8 cellular contexts compared by ENCODE assay signal in the genomic region with DNA sequence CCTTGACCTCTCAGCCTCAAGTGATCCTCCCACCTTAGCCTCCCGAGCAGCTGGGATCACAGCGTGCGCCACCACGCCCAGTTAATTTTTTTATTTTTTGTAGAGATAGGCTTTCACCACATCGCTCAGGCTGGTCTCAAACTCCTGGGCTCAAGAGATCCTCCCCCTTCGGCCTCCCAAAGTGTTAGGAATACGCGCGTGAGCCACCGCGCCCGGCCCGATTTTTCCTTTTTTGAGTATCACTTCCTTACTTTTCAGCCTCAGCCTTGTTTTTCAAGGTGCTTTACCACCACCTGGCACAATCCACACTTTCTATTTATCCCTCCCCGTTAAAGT. TPM values are rescaled to one million over a fixed set of nuclear protein-coding genes. Genes with fewer than 3 reads are reported as not detected.
DNase-seq lines count a peak whose midpoint lies in the region; ATAC-seq and TF ChIP-seq lines count a peak whose summit lies in the region.

No MANE protein-coding gene starts in this region.

- no peak for ATAC-seq in SK-N-SH treated with all-trans-retinoic acid at 6 μM for 48 hours
- no peak for ATAC-seq in activated T-helper 17 cell treated with anti-CD3 and anti-CD28 coated beads, Interleukin-2, amount 50 U/mL, for 72 hours (replicated peaks)
- ATAC-seq in GM18907 (IDR thresholded peaks at IDR 0.05; ENCODE audit: unreplicated experiment) = no peak

- H3K4me3 Mint-ChIP-seq in activated T-helper 17 cell treated with anti-CD3 and anti-CD28 coated beads, Interleukin-2, amount 50 U/mL, for 72 hours = peak overlapping the region; percentile 97

- POLR2A ChIA-PET in SK-N-SH (lab: Yijun Ruan, JAX) = no interaction called here

- H3K36me3 Mint-ChIP-seq in activated T-helper 17 cell treated with anti-CD3 and anti-CD28 coated beads, Interleukin-2, amount 50 U/mL, for 72 hours (ENCODE audit: low read depth) = peaks cover 39% of the 10 kb centered on the region

- no peaks in the 10 kb centered on the region for H4K20me1 ChIP-seq in SK-N-SH (ENCODE audit: insufficient read depth)

- DNase-seq in SK-N-SH (no peak), nucleus accumbens (lab: John Stamatoyannopoulos, UW) (no peak), GOT3 (lab: John Stamatoyannopoulos, UW) (no peak)

- peak overlapping the region; percentile 82 for H3K4me2 ChIP-seq in SK-N-SH

- no peak overlapping the region for H3K27ac ChIP-seq in SK-N-SH (ENCODE audit: low read depth in 2 of 2, low read length in 1 of 2)
- H3K27ac ChIP-seq in iPS-20b (ENCODE audit: low read length) = no peak overlapping the region
- H3K27ac ChIP-seq in stomach smooth muscle (ENCODE audit: low read length) = no peak overlapping the region

- H3K36me3 ChIP-seq in SK-N-SH (replicated peaks in 1 of 2; ENCODE audit: control insufficient read depth in 1 of 2, insufficient read depth in 2 of 2, low read length in 1 of 2) = no peaks in the 10 kb centered on the region
- no peaks in the 10 kb centered on the region for H3K36me3 ChIP-seq in iPS-20b (ENCODE audit: insufficient read depth, low read depth, low read length)
- no peaks in the 10 kb centered on the region for H3K36me3 ChIP-seq in stomach smooth muscle (ENCODE audit: control insufficient read depth in 2 of 2, insufficient read depth in 2 of 2, low read length in 2 of 2)

- H3F3A ChIP-seq in SK-N-SH (replicated peaks; ENCODE audit: insufficient read depth) = no peaks in the 10 kb centered on the region

- H3K4me1 ChIP-seq in SK-N-SH (ENCODE audit: control insufficient read depth in 1 of 2, insufficient read depth in 2 of 2, low read depth in 1 of 2, low read length in 1 of 2) = peaks cover 0 to 5% of the 10 kb centered on the region in 2 experiments; a peak in 1 of 4 replicates
- H3K4me1 ChIP-seq in iPS-20b (ENCODE audit: insufficient read depth, low read length) = 0 out of 2 replicates have a peak, but pooled peaks cover 2% of the 10 kb centered on the region
- H3K4me1 ChIP-seq in stomach smooth muscle (ENCODE audit: control insufficient read depth, insufficient read depth, low read length) = peaks cover 12% of the 10 kb centered on the region

- WGBS in SK-N-SH (ENCODE audit: low lambda C conversion rate) = 11% methylated on average over 14 of the region's 14 CpGs

- H3K9me2 ChIP-seq in SK-N-SH = no peaks in the 10 kb centered on the region

- H3K4me3 ChIP-seq in SK-N-SH (ENCODE audit: low read depth in 2 of 2, low read length in 1 of 2) = peak overlapping the region; percentile 53 to 64; a peak in 3 of 4 replicates
- peak overlapping the region; percentile 80 for H3K4me3 ChIP-seq in iPS-20b (ENCODE audit: low read length)
- H3K4me3 ChIP-seq in stomach smooth muscle (ENCODE audit: low read length in 2 of 2) = peak overlapping the region; percentile 65 to 81

- no peaks in the 10 kb centered on the region for H3K9me3 Mint-ChIP-seq in activated T-helper 17 cell treated with anti-CD3 and anti-CD28 coated beads, Interleukin-2, amount 50 U/mL, for 72 hours

- H2AFZ ChIP-seq in SK-N-SH (ENCODE audit: low read depth) = peak overlapping the region; percentile 72; the same call in 1 of the 2 replicates

- H3K9me3 ChIP-seq in SK-N-SH (no peaks in the 10 kb centered on the region), iPS-20b (ENCODE audit: insufficient read depth, low read depth, low read length) (no peaks in the 10 kb centered on the region), stomach smooth muscle (ENCODE audit: control insufficient read depth in 2 of 2, low read length in 2 of 2) (no peaks in the 10 kb centered on the region)

- H3K27me3 ChIP-seq in SK-N-SH (ENCODE audit: insufficient read depth) (peaks cover 57% of the 10 kb centered on the region), iPS-20b (ENCODE audit: insufficient read depth, low read length) (peaks cover 63% of the 10 kb centered on the region), stomach smooth muscle (ENCODE audit: control insufficient read depth in 1 of 2, insufficient read depth in 2 of 2, low read length in 2 of 2) (peaks cover 3 to 10% of the 10 kb centered on the region in 2 donors)

- H3K79me2 ChIP-seq in SK-N-SH (ENCODE audit: insufficient read depth) = no peaks in the 10 kb centered on the region

- TF ChIP-seq CTCF in SK-N-SH (IDR thresholded peaks at IDR 0.05) = no peak

- CTCF ChIA-PET in SK-N-SH (lab: Yijun Ruan, JAX) = no interaction called here

- TF ChIP-seq EP300 in SK-N-SH (IDR thresholded peaks at IDR 0.05; ENCODE audit: borderline replicate concordance in 1 of 2, low read depth in 1 of 2, low read length in 1 of 2) = no peak

- H3K27me3 Mint-ChIP-seq in activated T-helper 17 cell treated with anti-CD3 and anti-CD28 coated beads, Interleukin-2, amount 50 U/mL, for 72 hours = no peaks in the 10 kb centered on the region

- H3K4me1 Mint-ChIP-seq in activated T-helper 17 cell treated with anti-CD3 and anti-CD28 coated beads, Interleukin-2, amount 50 U/mL, for 72 hours = peaks cover 29% of the 10 kb centered on the region

- H3K9ac ChIP-seq in SK-N-SH (no peak overlapping the region), iPS-20b (ENCODE audit: low read depth, low read length) (no peak overlapping the region), stomach smooth muscle (ENCODE audit: low read length in 2 of 2) (no peak overlapping the region)

- peak overlapping the region; percentile 88 for H3K27ac Mint-ChIP-seq in activated T-helper 17 cell treated with anti-CD3 and anti-CD28 coated beads, Interleukin-2, amount 50 U/mL, for 72 hours

- TF ChIP-seq RAD21 in SK-N-SH (IDR thresholded peaks at IDR 0.05; ENCODE audit: low read length) = no peak

TF ChIP-seq in SK-N-SH, 30 proteins besides CTCF, POLR2A, EP300 and RAD21:
- no peak for TF ChIP-seq ELF1 (IDR thresholded peaks at IDR 0.05)

TF ChIP-seq in SK-N-SH treated with all-trans-retinoic acid at 6 μM for 48 hours, 23 proteins besides CTCF, POLR2A, EP300 and RAD21:
- TF ChIP-seq ARNTL (CRISPR knock-in tag; IDR thresholded peaks at IDR 0.05; ENCODE audit: borderline replicate concordance, low read depth) (no peak), PPARA (CRISPR knock-in tag; IDR thresholded peaks at IDR 0.05; ENCODE audit: borderline replicate concordance) (no peak)
TF ChIP-seq in SK-N-SH treated with all-trans-retinoic acid at 6 μM for 48 hours: peak in this region for 0.

RNA-seq across cellular contexts. Expression of a gene that starts 0.8 kb away (rescaled TPM):
- 0.15 and 0.41 TPM in 2 replicates for polyA plus RNA-seq in SK-N-SH (2012; rRNA removed)
- 0.18 and 0.41 TPM in 2 replicates for polyA plus RNA-seq in SK-N-SH (2012; cell fraction: cytosol; rRNA removed)
- polyA plus RNA-seq in SK-N-SH (2012; cell fraction: nucleus; rRNA removed) = 0.14 and 0.15 TPM in 2 replicates
- total RNA-seq in activated T-helper 17 cell treated with anti-CD3 and anti-CD28 coated beads, Interleukin-2, amount 50 U/mL, for 72 hours = 10 to 100 TPM; 22.3 to 25.9 TPM

RNA-seq across cellular contexts. Expression of a gene that starts 54.2 kb away (rescaled TPM):
- 281 and 316 TPM in 2 replicates for polyA plus RNA-seq in SK-N-SH (2012; rRNA removed)
- polyA plus RNA-seq in SK-N-SH (2012; cell fraction: cytosol; rRNA removed) = 203 and 268 TPM in 2 replicates
- 115 and 168 TPM in 2 replicates for polyA plus RNA-seq in SK-N-SH (2012; cell fraction: nucleus; rRNA removed)
- 100 to 1,000 TPM; 114 to 200 TPM for total RNA-seq in activated T-helper 17 cell treated with anti-CD3 and anti-CD28 coated beads, Interleukin-2, amount 50 U/mL, for 72 hours
